ENCODE assay signal across 19 cellular contexts in genomic region chr5:91206734-91207133, GRCh38.
DNase-seq lines count a peak whose midpoint lies in the region; ATAC-seq, FAIRE-seq and TF ChIP-seq lines count a peak whose summit lies in the region.
"Had no signal": no experiment of that assay in that cellular context is flagged by ENCODE, and none has a peak within 500 bp of the region (broad histone marks: within the 10 kb centered on the region; RNA-seq: fewer than 3 reads in every experiment).

No MANE protein-coding gene starts in this region.

- intact Hi-C loops in left lung (cut with DNase I) = no loop called here
- intact Hi-C loops in left colon (cut with DNase I, micrococcal nuclease) = no loop called here

- no peak overlapping the region for H3K4me3 ChIP-seq in left lung
- H3K4me3 ChIP-seq: ovary, PC-9, spleen had no signal

- peak; percentile 39 for ATAC-seq in left lung
- no peak for ATAC-seq in HG02763 (IDR thresholded peaks at IDR 0.05; ENCODE audit: unreplicated experiment)
- no peak for ATAC-seq in left colon
- ATAC-seq: activated naive CD8-positive, alpha-beta T cell treated with anti-CD3 and anti-CD28 coated beads, Interleukin-2, amount 50 U/mL, for 24 hours; stimulated activated naive CD8-positive, alpha-beta T cell treated with anti-CD3 and anti-CD28 coated beads, Interleukin-15, Interleukin-2, amounts not matched to agents 100 U/mL and 50 U/mL, for 24 hours had no signal

- H3K27me3 ChIP-seq in left lung = no peaks in the 10 kb centered on the region
- H3K27me3 ChIP-seq: ovary, spleen had no signal

- H3K4me1 ChIP-seq in left lung = peaks cover 0 to 4% of the 10 kb centered on the region in 2 donors
- H3K4me1 ChIP-seq: spleen had no signal

- TF ChIP-seq CTCF in left lung (IDR thresholded peaks at IDR 0.05) = no peak

- H3K9me3 ChIP-seq in left lung = no peaks in the 10 kb centered on the region
- H3K9me3 ChIP-seq: ovary, spleen had no signal

- H3K27ac ChIP-seq in left lung = no peak overlapping the region
- H3K27ac ChIP-seq: ovary, PC-9, spleen had no signal

- peak; percentile 57 for DNase-seq in Daoy (ENCODE audit: low read depth)
- peak; percentile 14 for DNase-seq in RCC 7860 (ENCODE audit: low spot score)
- DNase-seq in dedifferentiated amniotic fluid mesenchymal stem cell (ENCODE audit: extremely low spot score) = peak; percentile 53
- no peak for DNase-seq in left lung
- no peak for DNase-seq in left colon
- no peak for DNase-seq in NCI-H146 treated with DMSO at 0.1 percent for 48 hours (lab: John Stamatoyannopoulos, UW; ENCODE audit: unreplicated experiment)
- DNase-seq in NCI-H526 treated with DMSO at 0.1 percent for 48 hours (lab: John Stamatoyannopoulos, UW) = no peak
- DNase-seq: activated CD4-positive, alpha-beta memory T cell treated with anti-CD3 and anti-CD28 coated beads for 36 hours; activated naive CD8-positive, alpha-beta T cell treated with anti-CD3 and anti-CD28 coated beads, Interleukin-2, amount 50 U/mL, for 24 hours; hippocampal formation; Kasumi-1; NCI-H1694 treated with DMSO at 0.1 percent for 48 hours; NCI-H526; ovary; PC-9; spleen; stimulated activated naive CD8-positive, alpha-beta T cell treated with anti-CD3 and anti-CD28 coated beads, Interleukin-15, Interleukin-2, amounts not matched to agents 100 U/mL and 50 U/mL, for 24 hours had no signal

- H3K36me3 ChIP-seq in left lung = no peaks in the 10 kb centered on the region
- H3K36me3 ChIP-seq: ovary, spleen had no signal

- peak; percentile 76 for FAIRE-seq in RCC 7860 (lab: Jason Lieb, UNC)
- FAIRE-seq: urothelium cell line had no signal

Comparison
In these comparisons a context has a peak if more than half of its experiments do, and no peak if none do; other contexts are left out.
1. DNase-seq: peak in Daoy (single experiment), RCC 7860 (single experiment) and dedifferentiated amniotic fluid mesenchymal stem cell (single experiment); none in left lung (0 of 2), left colon (0 of 2), NCI-H146 treated with DMSO at 0.1 percent for 48 hours (single experiment) and NCI-H526 treated with DMSO at 0.1 percent for 48 hours (single experiment).